ENCODE assay signal across 38 cellular contexts in genomic region chr12:65252515-65252914, GRCh38. TPM values are rescaled to one million over a fixed set of nuclear protein-coding genes. Genes with fewer than 3 reads are reported as not detected.
"Had no signal": no experiment of that assay in that cellular context is flagged by ENCODE, and none has a peak within 500 bp of the region (broad histone marks: within the 10 kb centered on the region; RNA-seq: fewer than 3 reads in every experiment).

No MANE protein-coding gene starts in this region.

- FAIRE-seq: astrocyte, bronchial epithelial cell, colon had no signal

- H3K36me3 ChIP-seq: adrenal gland, ascending aorta, brain microvascular endothelial cell, breast epithelium, cardiac muscle cell had no signal

- H3K9me3 Mint-ChIP-seq: activated naive CD4-positive, alpha-beta T cell treated with anti-CD3 and anti-CD28 coated beads, Interleukin-2, amount 10 ng/mL, durations not matched to agents 7 days and 5 days; activated naive CD8-positive, alpha-beta T cell treated with anti-CD3 and anti-CD28 coated beads, Interleukin-2, amount 10 ng/mL, durations not matched to agents 7 days and 5 days; activated T-cell treated with anti-CD3 and anti-CD28 coated beads, Interleukin-2, amount 50 U/mL, for 24 hours; activated T-cell treated with anti-CD3 and anti-CD28 coated beads, Interleukin-2, amount 50 U/mL, for 4 hours; activated T-cell treated with anti-CD3 and anti-CD28 coated beads, Interleukin-2, amount 50 U/mL, for 72 hours; activated T-helper 1 cell treated with anti-CD3 and anti-CD28 coated beads, Interleukin-12 subunit alpha, Interleukin-12 subunit beta, Interleukin-2, Interleukin-4 antibody, amounts not matched to agents 30 ng/mL and 10 ng/mL and 1 ng/mL, durations not matched to agents 14 hours and 24 hours and 36 hours; activated T-helper 17 cell treated with anti-CD3 and anti-CD28 coated beads, Interleukin-2, amount 50 U/mL, for 72 hours; activated T-helper 2 cell treated with anti-CD3 and anti-CD28 coated beads, Interferon-gamma antibody, Interleukin-2, Interleukin-4, amounts not matched to agents 10 μg/mL and 5 μg/mL and 100 μg/mL, durations not matched to agents 14 hours and 24 hours and 36 hours; brain; central memory CD8-positive, alpha-beta T cell had no signal

- H3K4me1 ChIP-seq: adrenal gland, body of pancreas, breast epithelium had no signal

- H3K4me3 ChIP-seq: adrenal gland, ascending aorta, body of pancreas, breast epithelium, cardiac muscle cell had no signal

- DNase-seq: activated effector memory CD4-positive, alpha-beta T cell treated with Interleukin-2 at 50 U/mL for 16 hours; activated gamma-delta T cell; activated gamma-delta T cell treated with Interleukin-2 at 50 U/mL for 16 hours; activated naive CD4-positive, alpha-beta T cell; activated naive CD4-positive, alpha-beta T cell treated with anti-CD3 and anti-CD28 coated beads for 36 hours; activated naive CD4-positive, alpha-beta T cell treated with anti-CD3 and anti-CD28 coated beads, Interleukin-2, amount 10 ng/mL, durations not matched to agents 7 days and 5 days; activated naive CD4-positive, alpha-beta T cell treated with Interleukin-2 at 50 U/mL for 16 hours; activated naive CD8-positive, alpha-beta T cell treated with anti-CD3 and anti-CD28 coated beads for 36 hours; activated naive CD8-positive, alpha-beta T cell treated with anti-CD3 and anti-CD28 coated beads, Interleukin-2, amount 10 ng/mL, durations not matched to agents 7 days and 5 days; activated naive CD8-positive, alpha-beta T cell treated with anti-CD3 and anti-CD28 coated beads, Interleukin-2, amount 50 U/mL, for 24 hours; activated T-cell treated with anti-CD3 and anti-CD28 coated beads, Interleukin-2, amount 50 U/mL, for 1 hour; activated T-cell treated with anti-CD3 and anti-CD28 coated beads, Interleukin-2, amount 50 U/mL, for 24 hours; activated T-cell treated with anti-CD3 and anti-CD28 coated beads, Interleukin-2, amount 50 U/mL, for 4 hours; activated T-cell treated with anti-CD3 and anti-CD28 coated beads, Interleukin-2, amount 50 U/mL, for 48 hours; activated T-cell treated with anti-CD3 and anti-CD28 coated beads, Interleukin-2, amount 50 U/mL, for 72 hours; adrenal gland; amniotic stem cell; amygdala; anterior cingulate cortex; aorta; body of pancreas; brain microvascular endothelial cell; caudate nucleus; central memory CD4-positive, alpha-beta T cell; cerebellar nuclear complex had no signal

- H3K27ac ChIP-seq: adrenal gland, body of pancreas, brain microvascular endothelial cell, breast epithelium, cardiac muscle cell had no signal

- H3K4me3 Mint-ChIP-seq: activated naive CD4-positive, alpha-beta T cell treated with anti-CD3 and anti-CD28 coated beads for 36 hours; activated naive CD4-positive, alpha-beta T cell treated with anti-CD3 and anti-CD28 coated beads, Interleukin-2, amount 10 ng/mL, durations not matched to agents 7 days and 5 days; activated naive CD8-positive, alpha-beta T cell; activated naive CD8-positive, alpha-beta T cell treated with anti-CD3 and anti-CD28 coated beads for 36 hours; activated naive CD8-positive, alpha-beta T cell treated with anti-CD3 and anti-CD28 coated beads, Interleukin-2, amount 10 ng/mL, durations not matched to agents 7 days and 5 days; activated naive CD8-positive, alpha-beta T cell treated with anti-CD3 and anti-CD28 coated beads, Interleukin-2, amount 50 U/mL, for 24 hours; activated T-cell treated with anti-CD3 and anti-CD28 coated beads, Interleukin-2, amount 50 U/mL, for 24 hours; activated T-cell treated with anti-CD3 and anti-CD28 coated beads, Interleukin-2, amount 50 U/mL, for 4 hours; activated T-cell treated with anti-CD3 and anti-CD28 coated beads, Interleukin-2, amount 50 U/mL, for 72 hours; activated T-helper 1 cell treated with anti-CD3 and anti-CD28 coated beads, Interleukin-12 subunit alpha, Interleukin-12 subunit beta, Interleukin-2, Interleukin-4 antibody, amounts not matched to agents 30 ng/mL and 10 ng/mL and 1 ng/mL, durations not matched to agents 14 hours and 24 hours and 36 hours; activated T-helper 17 cell treated with anti-CD3 and anti-CD28 coated beads, Interleukin-2, amount 50 U/mL, for 72 hours; brain; central memory CD8-positive, alpha-beta T cell had no signal

- H3K36me3 Mint-ChIP-seq: brain had no signal

- H3K27me3 ChIP-seq: adrenal gland, ascending aorta, body of pancreas, brain microvascular endothelial cell, breast epithelium, cardiac muscle cell had no signal

- H3K27ac Mint-ChIP-seq: activated naive CD4-positive, alpha-beta T cell treated with anti-CD3 and anti-CD28 coated beads for 36 hours; activated naive CD4-positive, alpha-beta T cell treated with anti-CD3 and anti-CD28 coated beads, Interleukin-2, amount 10 ng/mL, durations not matched to agents 7 days and 5 days; activated naive CD4-positive, alpha-beta T cell treated with anti-CD3 and anti-CD28 coated beads, Interleukin-2, amount 50 U/mL, for 72 hours; activated naive CD8-positive, alpha-beta T cell; activated naive CD8-positive, alpha-beta T cell treated with anti-CD3 and anti-CD28 coated beads for 36 hours; activated naive CD8-positive, alpha-beta T cell treated with anti-CD3 and anti-CD28 coated beads, Interleukin-2, amount 10 ng/mL, durations not matched to agents 7 days and 5 days; activated naive CD8-positive, alpha-beta T cell treated with anti-CD3 and anti-CD28 coated beads, Interleukin-2, amount 50 U/mL, for 24 hours; activated T-cell treated with anti-CD3 and anti-CD28 coated beads, Interleukin-2, amount 50 U/mL, for 24 hours; activated T-cell treated with anti-CD3 and anti-CD28 coated beads, Interleukin-2, amount 50 U/mL, for 72 hours; activated T-helper 1 cell treated with anti-CD3 and anti-CD28 coated beads, Interleukin-12 subunit alpha, Interleukin-12 subunit beta, Interleukin-2, Interleukin-4 antibody, amounts not matched to agents 30 ng/mL and 10 ng/mL and 1 ng/mL, durations not matched to agents 14 hours and 24 hours and 36 hours; activated T-helper 17 cell treated with anti-CD3 and anti-CD28 coated beads, Interleukin-2, amount 50 U/mL, for 72 hours; activated T-helper 2 cell treated with anti-CD3 and anti-CD28 coated beads, Interferon-gamma antibody, Interleukin-2, Interleukin-4, amounts not matched to agents 10 μg/mL and 5 μg/mL and 100 μg/mL, durations not matched to agents 14 hours and 24 hours and 36 hours; brain had no signal

- H3K27me3 Mint-ChIP-seq: activated naive CD4-positive, alpha-beta T cell treated with anti-CD3 and anti-CD28 coated beads, Interleukin-2, amount 10 ng/mL, durations not matched to agents 7 days and 5 days; activated naive CD8-positive, alpha-beta T cell; activated naive CD8-positive, alpha-beta T cell treated with anti-CD3 and anti-CD28 coated beads for 36 hours; activated naive CD8-positive, alpha-beta T cell treated with anti-CD3 and anti-CD28 coated beads, Interleukin-2, amount 50 U/mL, for 24 hours; activated T-cell treated with anti-CD3 and anti-CD28 coated beads, Interleukin-2, amount 50 U/mL, for 24 hours; activated T-helper 17 cell treated with anti-CD3 and anti-CD28 coated beads, Interleukin-2, amount 50 U/mL, for 72 hours; central memory CD8-positive, alpha-beta T cell had no signal

- ATAC-seq: activated naive CD4-positive, alpha-beta T cell treated with anti-CD3 and anti-CD28 coated beads, Interleukin-2, amount 50 U/mL, for 72 hours; activated naive CD8-positive, alpha-beta T cell treated with anti-CD3 and anti-CD28 coated beads, Interleukin-2, amount 50 U/mL, for 24 hours; activated T-cell treated with anti-CD3 and anti-CD28 coated beads, Interleukin-2, amount 50 U/mL, for 4 hours; activated T-cell treated with anti-CD3 and anti-CD28 coated beads, Interleukin-2, amount 50 U/mL, for 72 hours; activated T-helper 17 cell treated with anti-CD3 and anti-CD28 coated beads, Interleukin-2, amount 50 U/mL, for 72 hours; body of pancreas had no signal

- H3K9me3 ChIP-seq: adrenal gland, ascending aorta, body of pancreas, breast epithelium had no signal

- H3K4me1 Mint-ChIP-seq: activated naive CD4-positive, alpha-beta T cell treated with anti-CD3 and anti-CD28 coated beads, Interleukin-2, amount 10 ng/mL, durations not matched to agents 7 days and 5 days; brain; central memory CD8-positive, alpha-beta T cell had no signal

RNA-seq across cellular contexts. Expression of gene MSRB3, which starts 26.0 kb away (rescaled TPM):
- total RNA-seq: activated naive CD4-positive, alpha-beta T cell treated with anti-CD3 and anti-CD28 coated beads for 36 hours; activated naive CD8-positive, alpha-beta T cell treated with anti-CD3 and anti-CD28 coated beads for 36 hours; activated naive CD8-positive, alpha-beta T cell treated with anti-CD3 and anti-CD28 coated beads, Interleukin-2, amount 10 ng/mL, durations not matched to agents 7 days and 5 days; activated T-helper 1 cell treated with anti-CD3 and anti-CD28 coated beads, Interleukin-12 subunit alpha, Interleukin-12 subunit beta, Interleukin-2, Interleukin-4 antibody, amounts not matched to agents 30 ng/mL and 10 ng/mL and 1 ng/mL, durations not matched to agents 14 hours and 24 hours and 36 hours; activated T-helper 17 cell treated with anti-CD3 and anti-CD28 coated beads, Interleukin-2, amount 50 U/mL, for 72 hours had no signal
